Comparison of ENCODE assay signal across 8 cellular contexts in the genomic region with DNA sequence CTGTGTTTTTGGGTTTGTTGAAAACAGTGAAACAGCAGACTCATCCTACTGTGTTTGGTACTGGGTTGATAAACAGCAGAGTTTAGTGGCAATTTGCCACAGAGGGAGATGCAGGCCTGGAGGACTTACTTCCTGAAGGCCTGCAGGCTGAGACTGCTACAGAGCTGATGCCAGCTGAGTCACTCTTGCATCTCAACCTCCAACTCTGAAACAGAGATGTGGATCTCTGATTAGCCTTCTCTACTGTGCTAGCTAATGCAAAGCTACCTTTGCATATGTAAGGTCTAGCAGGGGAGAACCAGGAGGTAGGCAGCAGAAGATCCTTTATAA. TPM values are rescaled to one million over a fixed set of nuclear protein-coding genes. Genes with fewer than 3 reads are reported as not detected.
DNase-seq lines count a peak whose midpoint lies in the region; ATAC-seq and TF ChIP-seq lines count a peak whose summit lies in the region.

No MANE protein-coding gene starts in this region.

- DNase-seq in 8988T, result peak; percentile 32
- peak; percentile 49 for DNase-seq in G401 (ENCODE audit: low spot score)
- peak; percentile 96 for DNase-seq in RPMI7951 (ENCODE audit: low read depth)
- DNase-seq in erythroblast (lab: John Stamatoyannopoulos, UW), result peak; percentile 96 to 98
- no peak for DNase-seq in psoas muscle
- no peak for DNase-seq in hippocampal formation (lab: John Stamatoyannopoulos, UW)
- no peak for DNase-seq in GM13976 (ENCODE audit: low spot score)

- H3K36me3 ChIP-seq in psoas muscle (ENCODE audit: insufficient read depth in 1 of 2, low read depth in 1 of 2), result peaks cover 0 to 9% of the 10 kb centered on the region in 2 donors

- intact Hi-C loops in psoas muscle (cut with DNase I), result no loop called here

- peaks cover 11% of the 10 kb centered on the region for H3K4me1 ChIP-seq in psoas muscle

- TF ChIP-seq POLR2A in erythroblast (IDR thresholded peaks at IDR 0.05; ENCODE audit: low read length), result peak; percentile 20

- H3K4me3 ChIP-seq in psoas muscle, result no peak overlapping the region

- in situ Hi-C loops in G401 (cut with HindIII; ENCODE audit: low sequenced_read_pairs) (no loop called here), GM13976 (cut with MboI; ENCODE audit: low sequenced_read_pairs, unreplicated experiment) (no loop called here)

- no peaks in the 10 kb centered on the region for H3K27me3 ChIP-seq in psoas muscle (ENCODE audit: insufficient read depth in 3 of 3, low read length in 2 of 3)

- ATAC-seq in psoas muscle, result peak; percentile 47 to 81 (median 64)
- no peak for ATAC-seq in HG03095 (IDR thresholded peaks at IDR 0.05; ENCODE audit: unreplicated experiment)

- H3K27ac ChIP-seq in psoas muscle, result no peak overlapping the region

- no peaks in the 10 kb centered on the region for H3K9me3 ChIP-seq in psoas muscle

- TF ChIP-seq CTCF in psoas muscle (IDR thresholded peaks at IDR 0.05) (no peak), GM13976 (IDR thresholded peaks at IDR 0.05; ENCODE audit: borderline replicate concordance, control extremely low read depth, extremely low read depth, insufficient read depth, missing control alignments) (no peak)

RNA-seq across cellular contexts. Expression of a gene that starts 14.3 kb away (rescaled TPM):
- 146 and 244 TPM in 2 replicates for total RNA-seq in G401 (2014; rRNA removed; shearing (Covaris generic))
- 125 and 126 TPM in 2 replicates for total RNA-seq in RPMI7951 (2014; rRNA removed; shearing (Covaris generic))
- total RNA-seq in psoas muscle, result 100 to 1,000 TPM; 237 to 340 (median 251) TPM
- 100 to 1,000 TPM; 180 to 217 (median 189) TPM for polyA plus RNA-seq in psoas muscle

RNA-seq across cellular contexts. Expression of a gene that starts 20.6 kb away (rescaled TPM):
- total RNA-seq in G401 (2014; rRNA removed; shearing (Covaris generic)), result 6.6 and 20.5 TPM in 2 replicates
- total RNA-seq in RPMI7951 (2014; rRNA removed; shearing (Covaris generic)), result 18.0 and 21.9 TPM in 2 replicates
- total RNA-seq in psoas muscle, result 10 to 100 TPM; 18.1 to 27.3 (median 22.0) TPM
- 1 to 10 TPM; 3.1 to 9.9 (median 4.8) TPM for polyA plus RNA-seq in psoas muscle

RNA-seq across cellular contexts. Expression of a gene that starts 56.3 kb away (rescaled TPM):
- total RNA-seq in G401 (2014; rRNA removed; shearing (Covaris generic)), result 24.3 and 35.0 TPM in 2 replicates
- 48.6 and 60.2 TPM in 2 replicates for total RNA-seq in RPMI7951 (2014; rRNA removed; shearing (Covaris generic))
- 10 to 100 TPM; 21.0 to 42.3 (median 33.0) TPM for total RNA-seq in psoas muscle
- 10 to 100 TPM; 15.0 to 31.1 (median 16.8) TPM for polyA plus RNA-seq in psoas muscle

Comparison
In these comparisons a context has a peak if more than half of its experiments do, and no peak if none do; other contexts are left out.
1. DNase-seq: peak in 8988T (single experiment), G401 (single experiment), RPMI7951 (single experiment) and erythroblast (2 of 2); none in psoas muscle (0 of 2), hippocampal formation (0 of 2) and GM13976 (single experiment).